Comparison of ENCODE assay signal across 7 cellular contexts in genomic region chr2:153538102-153538501, GRCh38. TPM values are rescaled to one million over a fixed set of nuclear protein-coding genes. Genes with fewer than 3 reads are reported as not detected.
"Had no signal": no experiment of that assay in that cellular context is flagged by ENCODE, and none has a peak within 500 bp of the region (broad histone marks: within the 10 kb centered on the region; RNA-seq: fewer than 3 reads in every experiment).

No MANE protein-coding gene starts in this region.

RNA-seq across cellular contexts. Expression of gene RPRM, which starts 59.5 kb away (rescaled TPM):
- total RNA-seq: OCI-LY7, Right ventricle myocardium inferior, Right ventricle myocardium superior, RPMI7951, SJCRH30, SJSA1, SK-MEL-5 had no signal
